37 cellular contexts compared by ENCODE assay signal in genomic region chr12:21576431-21576830, GRCh38. TPM values are rescaled to one million over a fixed set of nuclear protein-coding genes. Genes with fewer than 3 reads are reported as not detected.
"Had no signal": no experiment of that assay in that cellular context is flagged by ENCODE, and none has a peak within 500 bp of the region (broad histone marks: within the 10 kb centered on the region; RNA-seq: fewer than 3 reads in every experiment).

No MANE protein-coding gene starts in this region.

- H3K27me3 ChIP-seq: MG63 had no signal

- H3K9me3 ChIP-seq: MG63 had no signal

- H3K4me3 ChIP-seq: MG63 had no signal

- DNase-seq: Karpas-422, Kasumi-1, MG63, MM.1S, MV-4-11, NCI-H1048, NCI-H1092, NCI-H1092 treated with DMSO at 0.1 percent for 48 hours, NCI-H1105, NCI-H1105 treated with DMSO at 0.1 percent for 48 hours, NCI-H1417, NCI-H1417 treated with DMSO at 0.1 percent for 48 hours, NCI-H1436, NCI-H1436 treated with DMSO at 0.1 percent for 48 hours, NCI-H146, NCI-H1694, NCI-H1694 treated with DMSO at 0.1 percent for 48 hours, NCI-H187, NCI-H187 treated with DMSO at 0.1 percent for 48 hours, NCI-H1930, NCI-H2029, NCI-H2029 treated with DMSO at 0.1 percent for 48 hours, NCI-H2081, NCI-H2081 treated with DMSO at 0.1 percent for 48 hours, NCI-H2107, NCI-H2171, NCI-H2171 treated with DMSO at 0.1 percent for 48 hours, NCI-H2227 treated with DMSO at 0.1 percent for 48 hours, NCI-H226, NCI-H345, NCI-H446, NCI-H446 treated with DMSO at 0.1 percent for 48 hours, NCI-H510A, NCI-H510A treated with DMSO at 0.1 percent for 48 hours had no signal

- H3K36me3 ChIP-seq: MG63 had no signal

RNA-seq across cellular contexts. Expression of gene GYS2, which starts 28.2 kb away (rescaled TPM):
- total RNA-seq: LHCN-M2, M059J, NCI-H460 had no signal
